In genomic region chr14:39266871-39267591, GRCh38 we compare ENCODE assay signal across 8 cellular contexts. TPM values are rescaled to one million over a fixed set of nuclear protein-coding genes. Genes with fewer than 3 reads are reported as not detected.
DNase-seq lines count a peak whose midpoint lies in the region; ATAC-seq and TF ChIP-seq lines count a peak whose summit lies in the region.

No MANE protein-coding gene starts in this region.

- H3K27me3 Mint-ChIP-seq in endodermal cell (ENCODE audit: insufficient read depth): no peaks in the 10 kb centered on the region
- H3K27me3 Mint-ChIP-seq in mesothelial cell of epicardium (ENCODE audit: low read depth): no peaks in the 10 kb centered on the region

- peaks cover 17% of the 10 kb centered on the region for H3K9me3 ChIP-seq in endodermal cell (ENCODE audit: control insufficient read depth, low read length)

- H3K27ac Mint-ChIP-seq in endodermal cell (peak overlapping the region; percentile 96), mesothelial cell of epicardium (peak overlapping the region; percentile 98)

- DNase-seq in COLO829 (ENCODE audit: low spot score): peak; percentile 66
- DNase-seq in NOMO-1 treated with dmso at 0.1 percent for 144 hours (lab: John Stamatoyannopoulos, UW; ENCODE audit: unreplicated experiment): peak; percentile 74
- DNase-seq in activated CD8-positive, alpha-beta memory T cell treated with anti-CD3 and anti-CD28 coated beads, Interleukin-2, amount 50 U/mL, for 1 hour (ENCODE audit: extremely low read depth): peak; percentile 37
- DNase-seq in endodermal cell: peak; percentile 92
- peak; percentile 37 to 77 for DNase-seq in mesothelial cell of epicardium (ENCODE audit: low spot score in 2 of 2, unreplicated experiment in 2 of 2)
- DNase-seq in stimulated activated CD8-positive, alpha-beta memory T cell treated with anti-CD3 and anti-CD28 coated beads, Interleukin-15, amount 100 ng/mL, for 48 hours (ENCODE audit: low read depth in 2 of 2): peak; percentile 53 to 65

- peaks cover 9% of the 10 kb centered on the region for H3K36me3 Mint-ChIP-seq in endodermal cell (ENCODE audit: low read depth)
- peaks cover 6% of the 10 kb centered on the region for H3K36me3 Mint-ChIP-seq in mesothelial cell of epicardium

- peak overlapping the region; percentile 90 for H3K4me3 ChIP-seq in endodermal cell (ENCODE audit: low read length)

- ATAC-seq in GM19452 (IDR thresholded peaks at IDR 0.05; ENCODE audit: unreplicated experiment) (peak; percentile 82), HG03571 (IDR thresholded peaks at IDR 0.05; ENCODE audit: unreplicated experiment) (peak; percentile 83)

- H3K4me1 Mint-ChIP-seq in endodermal cell (peaks cover 14% of the 10 kb centered on the region), mesothelial cell of epicardium (peaks cover 33% of the 10 kb centered on the region)

- peak overlapping the region; percentile 98 for H3K27ac ChIP-seq in endodermal cell (ENCODE audit: low read depth, low read length)

- WGBS in endodermal cell (ENCODE audit: insufficient coverage in 1 of 2, insufficient read length in 1 of 2), 2 experiments: 0% methylated on average over 34 to 69 of the region's 69 CpGs

- H3K9me3 Mint-ChIP-seq in endodermal cell (peaks cover 16% of the 10 kb centered on the region), mesothelial cell of epicardium (peaks cover 14% of the 10 kb centered on the region)

- no peak for TF ChIP-seq CTCF in endodermal cell (conservative IDR thresholded peaks at IDR 0.05)
- no peak for TF ChIP-seq CTCF in mesothelial cell of epicardium (IDR thresholded peaks at IDR 0.05; ENCODE audit: unreplicated experiment)

- H3K4me3 Mint-ChIP-seq in endodermal cell (peak overlapping the region; percentile 87), mesothelial cell of epicardium (peak overlapping the region; percentile 93)

- H3K9ac ChIP-seq in endodermal cell (ENCODE audit: extremely low read depth, low read length, poor library complexity, severe bottlenecking): peak overlapping the region; percentile 84

- H3K4me1 ChIP-seq in endodermal cell (ENCODE audit: control insufficient read depth, insufficient read depth, low read length): peaks cover 2% of the 10 kb centered on the region

- H3K27me3 ChIP-seq in endodermal cell (ENCODE audit: control insufficient read depth, insufficient read depth, low read length, poor library complexity, severe bottlenecking): no peaks in the 10 kb centered on the region

- H3K36me3 ChIP-seq in endodermal cell (ENCODE audit: control insufficient read depth, insufficient read depth, low read length): no peaks in the 10 kb centered on the region

RNA-seq across cellular contexts. Expression of gene MIA2, which starts 33.3 kb away (rescaled TPM):
- total RNA-seq in endodermal cell: 10 to 100 TPM; 16.8 to 26.5 TPM
- 13.9 TPM for polyA plus RNA-seq in endodermal cell (2013, experiment 1 of 2)
- polyA plus RNA-seq in endodermal cell (2013, experiment 2 of 2): 14.1 TPM
- total RNA-seq in mesothelial cell of epicardium: 18.9 to 21.3 TPM (median 19.7 TPM) in 3 replicates

Comparison
In these comparisons a context has a peak if more than half of its experiments do, and no peak if none do; other contexts are left out.
1. Peak in every context shown above with its lines: DNase-seq, ATAC-seq, H3K4me3 ChIP-seq and H3K27ac ChIP-seq.
2. DNase-seq: peak in every context shown above with its lines; median percentile 92 in endodermal cell; 74 in NOMO-1 treated with dmso at 0.1 percent for 144 hours; 66 in COLO829; 59 in stimulated activated CD8-positive, alpha-beta memory T cell treated with anti-CD3 and anti-CD28 coated beads, Interleukin-15, amount 100 ng/mL, for 48 hours; 57 in mesothelial cell of epicardium; 37 in activated CD8-positive, alpha-beta memory T cell treated with anti-CD3 and anti-CD28 coated beads, Interleukin-2, amount 50 U/mL, for 1 hour.